In the genomic region with DNA sequence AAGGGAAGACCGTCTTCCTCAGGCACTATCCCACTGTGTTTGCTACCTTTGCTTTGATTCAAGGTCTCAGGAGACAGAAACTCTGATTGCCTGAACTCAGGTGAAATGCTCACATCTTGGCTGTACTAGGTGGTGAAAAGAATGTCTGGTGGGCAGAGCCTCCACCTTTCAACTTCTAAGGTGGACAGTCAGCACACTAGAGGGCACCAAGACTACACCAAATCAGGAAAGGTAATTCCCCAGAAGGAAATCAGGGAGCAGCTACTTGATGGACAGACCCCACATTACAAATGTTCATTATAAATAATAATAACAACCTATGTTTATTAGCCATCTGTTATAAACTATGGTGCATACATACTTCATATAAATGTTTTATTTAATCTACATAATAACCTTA, we compare ENCODE assay signal across 11 cellular contexts.
DNase-seq lines count a peak whose midpoint lies in the region; ATAC-seq and TF ChIP-seq lines count a peak whose summit lies in the region.
"Had no signal": no experiment of that assay in that cellular context is flagged by ENCODE, and none has a peak within 500 bp of the region (broad histone marks: within the 10 kb centered on the region; RNA-seq: fewer than 3 reads in every experiment).

No MANE protein-coding gene starts in this region.

- no peak overlapping the region for H2AFZ ChIP-seq in PC-9
- H2AFZ ChIP-seq in smooth muscle cell (ENCODE audit: low read depth), result no peak overlapping the region

- H3K27me3 ChIP-seq in PC-9 (ENCODE audit: insufficient read depth, low read depth) (peaks cover 43% of the 10 kb centered on the region), smooth muscle cell (ENCODE audit: low read depth) (peaks cover 16% of the 10 kb centered on the region), psoas muscle (ENCODE audit: insufficient read depth in 3 of 3, low read length in 2 of 3) (peaks cover 0 to 10% (median 3%) of the 10 kb centered on the region in 3 donors)

- ATAC-seq in GM18907 (IDR thresholded peaks at IDR 0.05; ENCODE audit: unreplicated experiment) (no peak), psoas muscle (no peak)
- ATAC-seq: stimulated activated naive CD8-positive, alpha-beta T cell treated with anti-CD3 and anti-CD28 coated beads, Interleukin-15, Interleukin-2, amounts not matched to agents 100 U/mL and 50 U/mL, for 24 hours had no signal

- no peaks in the 10 kb centered on the region for H3K9me3 ChIP-seq in PC-9 (ENCODE audit: insufficient read depth, low read depth)
- H3K9me3 ChIP-seq in smooth muscle cell (replicated peaks; ENCODE audit: low read depth), result no peaks in the 10 kb centered on the region
- no peaks in the 10 kb centered on the region for H3K9me3 ChIP-seq in psoas muscle

- TF ChIP-seq CTCF in PC-9 (conservative IDR thresholded peaks at IDR 0.05) (peak; percentile 27; the same call in 1 of the 2 replicates), fibroblast of the aortic adventitia (IDR thresholded peaks at IDR 0.05; ENCODE audit: insufficient read depth, low read length) (peak; percentile 34), smooth muscle cell (IDR thresholded peaks at IDR 0.05; ENCODE audit: borderline replicate concordance, insufficient read depth, poor library complexity, severe bottlenecking) (peak; percentile 28), psoas muscle (IDR thresholded peaks at IDR 0.05) (no peak)

- no peaks in the 10 kb centered on the region for H3K36me3 ChIP-seq in PC-9 (ENCODE audit: low read depth)
- no peaks in the 10 kb centered on the region for H3K36me3 ChIP-seq in smooth muscle cell (ENCODE audit: low read depth)
- H3K36me3 ChIP-seq in psoas muscle (ENCODE audit: insufficient read depth in 1 of 2, low read depth in 1 of 2), result no peaks in the 10 kb centered on the region

- H3K9me2 ChIP-seq in PC-9 (ENCODE audit: insufficient read depth), result no peaks in the 10 kb centered on the region

- H3K79me2 ChIP-seq in PC-9 (ENCODE audit: low read depth), result no peaks in the 10 kb centered on the region
- H3K79me2 ChIP-seq in smooth muscle cell (ENCODE audit: low read depth), result no peaks in the 10 kb centered on the region

- no peak overlapping the region for H3K4me3 ChIP-seq in PC-9
- H3K4me3 ChIP-seq in fibroblast of the aortic adventitia (ENCODE audit: low read depth, low read length), result no peak overlapping the region
- no peak overlapping the region for H3K4me3 ChIP-seq in smooth muscle cell
- H3K4me3 ChIP-seq in psoas muscle, result no peak overlapping the region

- no peak overlapping the region for H3K27ac ChIP-seq in PC-9
- H3K27ac ChIP-seq in smooth muscle cell (ENCODE audit: low read depth), result no peak overlapping the region
- H3K27ac ChIP-seq in psoas muscle, result no peak overlapping the region

- intact Hi-C loops in PC-9 (cut with micrococcal nuclease; ENCODE audit: unreplicated experiment) (no loop called here), psoas muscle (cut with DNase I) (loop anchor here in 1 of 2 donors (10.0 kb wide), 1 partner anchor 620 kb away; no protein-coding TSS in a partner anchor)

- WGBS in smooth muscle cell (ENCODE audit: low lambda C conversion rate), result 67% methylated on average over 1 of the region's 1 CpG
- WGBS in psoas muscle, 3 donors, result 61 to 74% (median 67%) methylated on average over 1 of the region's 1 CpG

- CTCF ChIA-PET in PC-9 (lab: Charles Lee), result no interaction called here

- no peaks in the 10 kb centered on the region for H3F3A ChIP-seq in PC-9 (ENCODE audit: insufficient read depth, low read depth)
- H3F3A ChIP-seq in smooth muscle cell (ENCODE audit: low read depth), result no peaks in the 10 kb centered on the region

- POLR2A ChIA-PET in PC-9 (lab: Charles Lee; ENCODE audit: unreplicated experiment), result no interaction called here

- BruUV-seq in PC-9 (replicated peaks; lab: Mats Ljungman, UMichigan), result no TSS peak

- no peak overlapping the region for H3K9ac ChIP-seq in smooth muscle cell (ENCODE audit: low read depth)

- H3K4me2 ChIP-seq in PC-9 (no peak overlapping the region), smooth muscle cell (no peak overlapping the region)

- H4K20me1 ChIP-seq in PC-9 (ENCODE audit: insufficient read depth), result no peaks in the 10 kb centered on the region
- H4K20me1 ChIP-seq in smooth muscle cell (ENCODE audit: low read depth), result no peaks in the 10 kb centered on the region

- DNase-seq in NCI-H2171 treated with DMSO at 0.1 percent for 48 hours (lab: John Stamatoyannopoulos, UW), result peak; percentile 2
- no peak for DNase-seq in NCI-H2171 (lab: John Stamatoyannopoulos, UW)
- no peak for DNase-seq in PC-9
- DNase-seq in fibroblast of the aortic adventitia (ENCODE audit: low read depth), result peak; percentile 12
- DNase-seq in smooth muscle cell (lab: John Stamatoyannopoulos, UW; ENCODE audit: unreplicated experiment), result no peak
- DNase-seq in cortex of kidney (lab: John Stamatoyannopoulos, UW), result no peak
- no peak for DNase-seq in psoas muscle
- DNase-seq: NCI-H1436 treated with DMSO at 0.1 percent for 48 hours; retina; stimulated activated naive CD8-positive, alpha-beta T cell treated with anti-CD3 and anti-CD28 coated beads, Interleukin-15, Interleukin-2, amounts not matched to agents 100 U/mL and 50 U/mL, for 24 hours had no signal

- H3K4me1 ChIP-seq in PC-9 (replicated peaks; ENCODE audit: insufficient read depth) (no peaks in the 10 kb centered on the region), smooth muscle cell (ENCODE audit: low read depth) (peaks cover 10% of the 10 kb centered on the region), psoas muscle (no peaks in the 10 kb centered on the region)

Comparison
In these comparisons a context has a peak if more than half of its experiments do, and no peak if none do; other contexts are left out.
1. DNase-seq: peak in NCI-H2171 treated with DMSO at 0.1 percent for 48 hours (single experiment) and fibroblast of the aortic adventitia (single experiment); none in NCI-H2171 (single experiment), PC-9 (0 of 2), smooth muscle cell (single experiment), cortex of kidney (single experiment) and psoas muscle (0 of 2).